In the genomic region with DNA sequence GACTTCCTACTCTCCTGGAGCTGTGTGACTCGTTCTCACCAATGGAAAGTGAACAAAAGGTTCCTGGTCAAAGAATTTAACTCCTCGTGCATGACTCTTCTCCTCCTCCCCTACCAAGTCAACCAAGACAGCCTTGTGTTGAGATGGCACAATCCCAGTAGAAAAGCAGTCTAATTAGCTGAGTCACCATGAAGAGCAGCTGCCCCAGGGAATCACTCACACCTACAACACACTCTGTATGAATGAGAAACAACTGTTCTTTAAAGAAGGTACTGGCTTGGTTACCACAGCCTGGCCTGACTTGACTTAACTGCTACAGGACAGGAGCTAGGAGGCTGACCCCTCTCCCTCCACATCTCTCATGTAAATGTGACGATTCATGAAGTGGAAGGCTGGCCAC, we compare ENCODE assay signal across 10 cellular contexts. TPM values are rescaled to one million over a fixed set of nuclear protein-coding genes. Genes with fewer than 3 reads are reported as not detected.
DNase-seq lines count a peak whose midpoint lies in the region; ATAC-seq lines count a peak whose summit lies in the region.
"Had no signal": no experiment of that assay in that cellular context is flagged by ENCODE, and none has a peak within 500 bp of the region (broad histone marks: within the 10 kb centered on the region; RNA-seq: fewer than 3 reads in every experiment).

No MANE protein-coding gene starts in this region.

- no peak overlapping the region for H3K4me3 ChIP-seq in H7 (ENCODE audit: insufficient read depth, low read depth, low read length)
- H3K4me3 ChIP-seq: left ventricle myocardium inferior had no signal

- H3K9me3 Mint-ChIP-seq in stimulated activated naive B cell treated with anti-CD40 and anti-IgM and Interleukin-4, amounts not matched to agents 10 μg/mL and 1 μg/mL and 100 μg/mL, for 72 hours: peaks cover 0 to 4% of the 10 kb centered on the region in 2 donors

- peak; percentile 3 for DNase-seq in NOMO-1 treated with DMSO at 0.1 percent for 48 hours (lab: John Stamatoyannopoulos, UW; ENCODE audit: unreplicated experiment)
- no peak for DNase-seq in NOMO-1 (lab: John Stamatoyannopoulos, UW; ENCODE audit: unreplicated experiment in 2 of 2)
- peak; percentile 92 for DNase-seq in RPMI7951 (ENCODE audit: low read depth)
- DNase-seq in fibroblast of gingiva (ENCODE audit: low read depth): peak; percentile 69
- DNase-seq in stimulated activated naive B cell treated with anti-CD40 and anti-IgM and Interleukin-4, amounts not matched to agents 10 μg/mL and 1 μg/mL and 100 μg/mL, for 72 hours: no peak
- DNase-seq in H7: no peak
- DNase-seq in GM19240 (ENCODE audit: insufficient read length, low spot score): no peak
- DNase-seq: activated naive CD4-positive, alpha-beta T cell; left ventricle myocardium inferior had no signal

- no peaks in the 10 kb centered on the region for H3K27me3 Mint-ChIP-seq in stimulated activated naive B cell treated with anti-CD40 and anti-IgM and Interleukin-4, amounts not matched to agents 10 μg/mL and 1 μg/mL and 100 μg/mL, for 72 hours

- no peak overlapping the region for H3K4me3 Mint-ChIP-seq in stimulated activated naive B cell treated with anti-CD40 and anti-IgM and Interleukin-4, amounts not matched to agents 10 μg/mL and 1 μg/mL and 100 μg/mL, for 72 hours

- H3K36me3 ChIP-seq in H7 (replicated peaks; ENCODE audit: control insufficient read depth, insufficient read depth, low read length): no peaks in the 10 kb centered on the region
- H3K36me3 ChIP-seq: left ventricle myocardium inferior had no signal

- peaks cover 10 to 14% of the 10 kb centered on the region in 2 donors for H3K36me3 Mint-ChIP-seq in stimulated activated naive B cell treated with anti-CD40 and anti-IgM and Interleukin-4, amounts not matched to agents 10 μg/mL and 1 μg/mL and 100 μg/mL, for 72 hours

- no peaks in the 10 kb centered on the region for H3K27me3 ChIP-seq in H7 (ENCODE audit: control insufficient read depth, insufficient read depth, low read length)

- peak overlapping the region; percentile 79 for H3K27ac Mint-ChIP-seq in stimulated activated naive B cell treated with anti-CD40 and anti-IgM and Interleukin-4, amounts not matched to agents 10 μg/mL and 1 μg/mL and 100 μg/mL, for 72 hours

- H3K4me1 Mint-ChIP-seq in stimulated activated naive B cell treated with anti-CD40 and anti-IgM and Interleukin-4, amounts not matched to agents 10 μg/mL and 1 μg/mL and 100 μg/mL, for 72 hours: peaks cover 53 to 74% of the 10 kb centered on the region in 2 donors

- peak in 1 of 2 donors; percentile 6 for ATAC-seq in stimulated activated naive B cell treated with anti-CD40 and anti-IgM and Interleukin-4, amounts not matched to agents 10 μg/mL and 1 μg/mL and 100 μg/mL, for 72 hours (replicated peaks)
- no peak for ATAC-seq in HG02870 (IDR thresholded peaks at IDR 0.05; ENCODE audit: unreplicated experiment)

RNA-seq across cellular contexts. Expression of a gene that starts 2.9 kb away (rescaled TPM):
- total RNA-seq in RPMI7951 (2014; rRNA removed; shearing (Covaris generic)): 0.10 TPM in 1 of 2 replicates, not detected in the other
- not detected in 2 replicates for total RNA-seq in H7 (2014; rRNA removed; shearing (Covaris generic))
- total RNA-seq: left ventricle myocardium inferior had no signal

RNA-seq across cellular contexts. Expression of a gene that starts 18.8 kb away (rescaled TPM):
- total RNA-seq in RPMI7951 (2014; rRNA removed; shearing (Covaris generic)): 15.1 and 18.3 TPM in 2 replicates
- 1.1 and 2.7 TPM in 2 replicates for total RNA-seq in H7 (2014; rRNA removed; shearing (Covaris generic))

RNA-seq across cellular contexts. Expression of a gene that starts 24.1 kb away (rescaled TPM):
- 141 and 189 TPM in 2 replicates for total RNA-seq in RPMI7951 (2014; rRNA removed; shearing (Covaris generic))
- 2.6 and 4.6 TPM in 2 replicates for total RNA-seq in H7 (2014; rRNA removed; shearing (Covaris generic))

RNA-seq across cellular contexts. Expression of a gene that starts 33.8 kb away (rescaled TPM):
- total RNA-seq in RPMI7951 (2014; rRNA removed; shearing (Covaris generic)): 84.7 and 93.7 TPM in 2 replicates
- 1.7 and 2.8 TPM in 2 replicates for total RNA-seq in H7 (2014; rRNA removed; shearing (Covaris generic))

RNA-seq across cellular contexts. Expression of a gene that starts 34.3 kb away (rescaled TPM):
- 174 and 201 TPM in 2 replicates for total RNA-seq in RPMI7951 (2014; rRNA removed; shearing (Covaris generic))
- total RNA-seq in H7 (2014; rRNA removed; shearing (Covaris generic)): not detected in 2 replicates

Comparison
In these comparisons a context has a peak if more than half of its experiments do, and no peak if none do; other contexts are left out.
1. DNase-seq: peak in NOMO-1 treated with DMSO at 0.1 percent for 48 hours (single experiment), RPMI7951 (single experiment) and fibroblast of gingiva (single experiment); none in NOMO-1 (0 of 2), stimulated activated naive B cell treated with anti-CD40 and anti-IgM and Interleukin-4, amounts not matched to agents 10 μg/mL and 1 μg/mL and 100 μg/mL, for 72 hours (single experiment), H7 (single experiment) and GM19240 (single experiment).
2. RNA of a gene that starts 24.1 kb away (total RNA-seq): 141 to 189 TPM in RPMI7951; 2.6 to 4.6 TPM in H7; every median in the first group is over 10 times any median in the second.